ENCODE assay signal across 9 cellular contexts in the genomic region with DNA sequence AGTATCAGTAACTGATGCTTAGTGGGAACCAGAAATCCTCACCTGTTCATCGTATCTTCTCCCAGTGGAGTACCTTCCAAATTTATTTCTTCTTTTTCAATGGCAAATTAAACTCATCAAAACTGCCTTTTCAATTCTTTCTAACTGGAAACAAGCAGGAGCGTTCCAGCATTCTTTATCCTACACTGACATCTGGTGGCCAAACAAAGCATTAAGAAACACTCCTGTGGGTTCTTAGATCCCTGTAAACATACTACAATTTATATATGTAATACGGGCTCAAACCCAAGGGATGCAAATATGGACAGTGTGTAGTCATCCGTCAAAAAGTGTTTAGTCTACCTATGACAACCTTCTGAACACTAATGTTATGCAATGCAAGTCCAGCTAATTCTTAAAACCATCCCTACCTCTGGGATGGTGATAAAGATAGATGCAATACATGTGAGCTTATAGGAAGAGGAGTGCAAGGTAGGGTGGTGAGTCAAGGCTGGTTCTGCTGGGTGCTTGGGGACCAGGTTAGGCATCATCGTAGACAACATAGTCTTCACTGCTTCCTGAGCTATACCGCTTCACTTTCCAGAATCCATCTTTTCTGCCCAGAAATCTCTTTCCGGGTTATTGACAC.
A peak's percentile ranks its signal among the peaks of the same experiment; 100 is the strongest.
DNase-seq lines count a peak whose midpoint lies in the region; ATAC-seq, FAIRE-seq and TF ChIP-seq lines count a peak whose summit lies in the region.
"Had no signal": no experiment of that assay in that cellular context is flagged by ENCODE, and none has a peak within 500 bp of the region (broad histone marks: within the 10 kb centered on the region; RNA-seq: fewer than 3 reads in every experiment).

No MANE protein-coding gene starts in this region.

- H3K9me3 ChIP-seq in PC-3 (ENCODE audit: low read length) (no peaks in the 10 kb centered on the region), H1 (ENCODE audit: insufficient read depth in 2 of 2, low read depth in 1 of 2, low read length in 1 of 2) (no peaks in the 10 kb centered on the region)
- H3K9me3 ChIP-seq: BLaER1 treated with 17β-estradiol and CSF1 and Interleukin-3, amounts not matched to agents 10 nM and 100 nM had no signal

- H2BK15ac ChIP-seq in H1 (ENCODE audit: low read length): no peak overlapping the region

- H3K9ac ChIP-seq in PC-3 (ENCODE audit: low read length) (no peak overlapping the region), H1 (replicated peaks in 1 of 4; ENCODE audit: extremely low read depth in 1 of 4, low read depth in 3 of 4, low read length in 3 of 4) (no peak overlapping the region)
- H3K9ac ChIP-seq: BLaER1 treated with 17β-estradiol and CSF1 and Interleukin-3, amounts not matched to agents 10 nM and 100 nM had no signal

- H3K36me3 Mint-ChIP-seq in nephron progenitor cell (ENCODE audit: low read depth): no peaks in the 10 kb centered on the region

- peaks cover 2% of the 10 kb centered on the region for H3K9me3 Mint-ChIP-seq in nephron progenitor cell

- no peak overlapping the region for H3K4me3 Mint-ChIP-seq in nephron progenitor cell

- H3K27me3 ChIP-seq in PC-3 (ENCODE audit: low read length) (no peaks in the 10 kb centered on the region; the same call in 1 of the 2 replicates), H1 (replicated peaks in 1 of 4; ENCODE audit: control insufficient read depth in 3 of 4, extremely low read depth in 1 of 4, insufficient read depth in 3 of 4, low read length in 3 of 4) (no peaks in the 10 kb centered on the region)
- H3K27me3 ChIP-seq: BLaER1 treated with 17β-estradiol and CSF1 and Interleukin-3, amounts not matched to agents 10 nM and 100 nM had no signal

- no peak overlapping the region for H2BK12ac ChIP-seq in H1 (ENCODE audit: low read depth, low read length)

- H4K8ac ChIP-seq in H1 (ENCODE audit: extremely low read depth, insufficient read depth, low read length): no peak overlapping the region

- no peak overlapping the region for H3K4ac ChIP-seq in H1 (replicated peaks; ENCODE audit: insufficient read length, low read depth, low read length)

- H4K20me1 ChIP-seq in PC-3 (ENCODE audit: low read length) (no peaks in the 10 kb centered on the region), H1 (replicated peaks in 1 of 2; ENCODE audit: control insufficient read depth in 1 of 2, insufficient read depth in 2 of 2, low read length in 2 of 2) (no peaks in the 10 kb centered on the region)
- H4K20me1 ChIP-seq: BLaER1 treated with 17β-estradiol and CSF1 and Interleukin-3, amounts not matched to agents 10 nM and 100 nM had no signal

- no TSS peak for BruUV-seq in PC-3 (replicated peaks; lab: Mats Ljungman, UMichigan)

- H3K79me2 ChIP-seq in PC-3 (ENCODE audit: low read length): no peaks in the 10 kb centered on the region
- H3K79me2 ChIP-seq in H1 (ENCODE audit: control insufficient read depth in 1 of 2, insufficient read depth in 2 of 2, low read length in 2 of 2): no peaks in the 10 kb centered on the region

- H4K5ac ChIP-seq in H1 (ENCODE audit: insufficient read length, low read depth, low read length): no peak overlapping the region

- FAIRE-seq in H1 (lab: Jason Lieb, UNC): peak; percentile 76

- POLR2A ChIA-PET in PC-3 (lab: Charles Lee; ENCODE audit: unreplicated experiment) (no interaction called here), H1 (lab: Charles Lee; ENCODE audit: partially characterized antibody) (no interaction called here)

- no peak overlapping the region for H2BK5ac ChIP-seq in H1 (ENCODE audit: low read depth, low read length)

- no peak overlapping the region for H2AK5ac ChIP-seq in H1 (ENCODE audit: low read depth, low read length)

- H3K4me3 ChIP-seq in PC-3 (ENCODE audit: low read length) (no peak overlapping the region), H1 (ENCODE audit: extremely low read depth in 1 of 4, insufficient read depth in 2 of 4, low read depth in 3 of 4, low read length in 4 of 4) (no peak overlapping the region)
- H3K4me3 ChIP-seq: BLaER1 treated with 17β-estradiol and CSF1 and Interleukin-3, amounts not matched to agents 10 nM and 100 nM had no signal

- no peak for TF ChIP-seq POLR2A in H1 (IDR thresholded peaks at IDR 0.05; ENCODE audit: control extremely low read depth in 1 of 2, low read depth in 2 of 2, low read length in 2 of 2)

- TF ChIP-seq RAD21 in H1 (IDR thresholded peaks at IDR 0.05 in 1 of 2, conservative IDR thresholded peaks at IDR 0.05 in 1 of 2; ENCODE audit: low read depth in 2 of 2, low read length in 2 of 2): peak; percentile 94 to 95

- ATAC-seq in GM19025 (IDR thresholded peaks at IDR 0.05; ENCODE audit: low read depth, unreplicated experiment): peak; percentile 66
- peak; percentile 67 for ATAC-seq in PC-3

- no peak overlapping the region for H3K14ac ChIP-seq in H1 (ENCODE audit: insufficient read length)

- H3K27ac ChIP-seq in PC-3 (ENCODE audit: low read length) (no peak overlapping the region), H1 (ENCODE audit: low read depth, low read length) (no peak overlapping the region)
- H3K27ac ChIP-seq: BLaER1 treated with 17β-estradiol and CSF1 and Interleukin-3, amounts not matched to agents 10 nM and 100 nM had no signal

- H3K27me3 Mint-ChIP-seq in nephron progenitor cell (ENCODE audit: low read depth, poor library complexity): no peaks in the 10 kb centered on the region

- no peaks in the 10 kb centered on the region for H3K9me2 ChIP-seq in PC-3 (replicated peaks; ENCODE audit: low read length)

- H3K4me1 Mint-ChIP-seq in nephron progenitor cell: peaks cover 35% of the 10 kb centered on the region

- no peaks in the 10 kb centered on the region for H3F3A ChIP-seq in PC-3 (ENCODE audit: low read length, unreplicated experiment)

- no peak overlapping the region for H3K18ac ChIP-seq in H1 (ENCODE audit: extremely low read depth, low read length)

- no peak overlapping the region for H3K23ac ChIP-seq in H1 (ENCODE audit: insufficient read length)

- DNase-seq in NCI-H1417 (lab: John Stamatoyannopoulos, UW) (peak in 2 of 3 experiments; percentile 7 to 69), NCI-H1417 treated with DMSO at 0.1 percent for 48 hours (lab: John Stamatoyannopoulos, UW) (no peak), HT1080 (ENCODE audit: low read depth) (peak; percentile 30), PC-3 (peak; percentile 73), H1 (ENCODE audit: low read depth in 1 of 2, low spot score in 2 of 2) (no peak), nephron progenitor cell (peak; percentile 50), GM19238 (ENCODE audit: insufficient read length, low spot score) (no peak)

- H2AFZ ChIP-seq in PC-3 (ENCODE audit: low read length) (no peak overlapping the region), H1 (ENCODE audit: low read length) (no peak overlapping the region)

- CTCF ChIA-PET in PC-3 (lab: Charles Lee): interaction anchor here (0.6 kb wide), 1 partner anchor 770 kb away, joined by 3 read pairs; no protein-coding TSS in a partner anchor
- CTCF ChIA-PET in H1 (lab: Charles Lee; ENCODE audit: partially characterized antibody): interaction anchor here (0.5 to 2.2 kb wide), 29 partner anchors 9 to 907 kb away, joined by 3 to 17 read pairs (median 3); no protein-coding TSS in a partner anchor

- H2BK20ac ChIP-seq in H1 (ENCODE audit: low read length): no peak overlapping the region

- H3K4me2 ChIP-seq in PC-3 (ENCODE audit: low read length) (no peak overlapping the region), H1 (ENCODE audit: insufficient read depth in 1 of 2, low read depth in 2 of 2, low read length in 2 of 2) (no peak overlapping the region)
- H3K4me2 ChIP-seq: BLaER1 treated with 17β-estradiol and CSF1 and Interleukin-3, amounts not matched to agents 10 nM and 100 nM had no signal

- H3K36me3 ChIP-seq in PC-3 (ENCODE audit: low read depth, low read length) (no peaks in the 10 kb centered on the region), H1 (ENCODE audit: control insufficient read depth in 2 of 4, insufficient read depth in 4 of 4, low read length in 3 of 4) (no peaks in the 10 kb centered on the region)
- H3K36me3 ChIP-seq: BLaER1 treated with 17β-estradiol and CSF1 and Interleukin-3, amounts not matched to agents 10 nM and 100 nM had no signal

- H3K4me1 ChIP-seq in PC-3 (ENCODE audit: insufficient read depth, low read length): no peaks in the 10 kb centered on the region
- peaks cover 0 to 11% (median 8%) of the 10 kb centered on the region in 4 experiments; a peak in 4 of 7 replicates for H3K4me1 ChIP-seq in H1 (replicated peaks in 1 of 4; ENCODE audit: control insufficient read depth in 3 of 4, insufficient read depth in 4 of 4, low read length in 3 of 4)
- H3K4me1 ChIP-seq: BLaER1 treated with 17β-estradiol and CSF1 and Interleukin-3, amounts not matched to agents 10 nM and 100 nM had no signal

- 40% methylated on average over 7 of the region's 7 CpGs; no CpG with 5 or more reads in 1 of the 2 experiments for WGBS in H1 (ENCODE audit: extremely low coverage in 1 of 2, insufficient coverage in 1 of 2, insufficient read length in 1 of 2, insufficient replicate concordance in 2 of 2, low coverage in 1 of 2, low lambda C conversion rate in 2 of 2, missing lambda C conversion rate in 1 of 2), 2 experiments

- H3K23me2 ChIP-seq in H1 (ENCODE audit: low read depth, low read length): no peaks in the 10 kb centered on the region

- no peak overlapping the region for H3K56ac ChIP-seq in H1 (replicated peaks; ENCODE audit: insufficient read length, low read depth, low read length)

- intact Hi-C loops in PC-3 (cut with micrococcal nuclease): loop anchor here (5.0 kb wide), 1 partner anchor 896 kb away; no protein-coding TSS in a partner anchor

- TF ChIP-seq EP300 in H1 (IDR thresholded peaks at IDR 0.05; ENCODE audit: borderline replicate concordance in 1 of 2, low read depth in 2 of 2, low read length in 2 of 2): no peak

- no peak overlapping the region for H2BK120ac ChIP-seq in H1 (replicated peaks; ENCODE audit: low read depth, low read length)

- H3K79me1 ChIP-seq in H1 (ENCODE audit: low read depth, low read length): no peaks in the 10 kb centered on the region

- TF ChIP-seq CTCF in PC-3 (conservative IDR thresholded peaks at IDR 0.05; ENCODE audit: low read depth, low read length): peak; percentile 83
- peak in 2 of 3 experiments; percentile 55 to 67; a peak in 2 of 4 replicates for TF ChIP-seq CTCF in H1 (IDR thresholded peaks at IDR 0.05; ENCODE audit: control extremely low read depth in 1 of 3, insufficient read depth in 1 of 3, low read depth in 1 of 3, low read length in 3 of 3)
- peak; percentile 86 for TF ChIP-seq CTCF in nephron progenitor cell (IDR thresholded peaks at IDR 0.05)

- H4K91ac ChIP-seq in H1 (replicated peaks; ENCODE audit: insufficient read length, low read length): no peak overlapping the region

- no peak overlapping the region for H3K27ac Mint-ChIP-seq in nephron progenitor cell

Comparison
In these comparisons a context has a peak if more than half of its experiments do, and no peak if none do; other contexts are left out.
1. DNase-seq: peak in NCI-H1417 (2 of 3), HT1080 (single experiment), PC-3 (single experiment) and nephron progenitor cell (single experiment); none in NCI-H1417 treated with DMSO at 0.1 percent for 48 hours (single experiment), H1 (0 of 2) and GM19238 (single experiment).
2. Peak in every context shown above with its lines, with median percentiles within 50 percentile points of each other: CTCF ChIP-seq.